In the genomic region with DNA sequence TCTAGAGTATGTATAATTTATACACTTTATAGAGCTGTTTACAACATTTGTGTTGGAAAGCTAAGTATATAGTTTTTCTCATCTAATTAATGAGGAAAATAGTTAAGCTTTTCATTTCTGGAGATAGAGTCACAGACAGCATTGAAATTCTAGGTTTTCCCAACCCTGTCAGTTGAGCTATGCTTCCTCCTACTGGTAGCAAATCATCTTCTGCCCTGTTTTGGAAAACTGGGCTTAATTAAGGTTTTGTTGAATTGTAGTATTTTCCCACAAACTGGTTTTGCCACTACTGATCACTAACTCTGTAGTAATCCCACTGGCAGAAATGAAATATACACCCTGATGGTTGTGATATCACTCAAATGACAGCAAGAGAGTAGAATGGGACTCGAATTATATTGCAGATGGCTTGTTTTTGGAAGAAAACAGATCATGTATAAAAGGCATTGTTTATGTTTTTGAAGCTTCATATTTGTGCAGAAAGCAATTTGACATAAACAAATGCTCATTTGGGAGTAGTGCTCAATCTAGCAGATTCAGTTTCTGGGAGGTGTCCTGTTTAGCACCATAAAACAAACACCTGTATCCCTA, we compare ENCODE assay signal across 9 cellular contexts. TPM values are rescaled to one million over a fixed set of nuclear protein-coding genes. Genes with fewer than 3 reads are reported as not detected.
DNase-seq lines count a peak whose midpoint lies in the region; ATAC-seq and TF ChIP-seq lines count a peak whose summit lies in the region.
"Had no signal": no experiment of that assay in that cellular context is flagged by ENCODE, and none has a peak within 500 bp of the region (broad histone marks: within the 10 kb centered on the region; RNA-seq: fewer than 3 reads in every experiment).

No MANE protein-coding gene starts in this region.

- H3K4me1 ChIP-seq in cardiac muscle cell (ENCODE audit: low read depth) (no peaks in the 10 kb centered on the region), ascending aorta (no peaks in the 10 kb centered on the region), uterus (no peaks in the 10 kb centered on the region)
- H3K4me1 ChIP-seq: SJSA1 had no signal

- no peaks in the 10 kb centered on the region for H3K9me3 ChIP-seq in cardiac muscle cell (ENCODE audit: low read depth)
- no peaks in the 10 kb centered on the region for H3K9me3 ChIP-seq in ascending aorta
- no peaks in the 10 kb centered on the region for H3K9me3 ChIP-seq in uterus
- H3K9me3 ChIP-seq: SJSA1 had no signal

- DNase-seq in cardiac muscle cell (ENCODE audit: low read depth in 1 of 2, low spot score in 1 of 2) = peak in 1 of 2 donors; percentile 61
- DNase-seq in left cardiac atrium = no peak
- DNase-seq in ascending aorta (ENCODE audit: low spot score in 2 of 2) = no peak
- peak; percentile 47 for DNase-seq in iris pigment epithelial cell (ENCODE audit: low read depth)
- DNase-seq in uterus = no peak
- no peak for DNase-seq in SW 1271 (lab: John Stamatoyannopoulos, UW)
- DNase-seq in NCI-H1092 (lab: John Stamatoyannopoulos, UW) = no peak

- no peak overlapping the region for H3K4me3 ChIP-seq in cardiac muscle cell
- no peak overlapping the region for H3K4me3 ChIP-seq in ascending aorta
- H3K4me3 ChIP-seq in uterus = peak overlapping the region in 1 of 2 donors; percentile 20
- H3K4me3 ChIP-seq: SJSA1 had no signal

- no peak overlapping the region for H3K27ac ChIP-seq in cardiac muscle cell
- H3K27ac ChIP-seq in ascending aorta = no peak overlapping the region
- peak overlapping the region; percentile 65 for H3K27ac ChIP-seq in uterus
- H3K27ac ChIP-seq: SJSA1 had no signal

- H3K36me3 ChIP-seq in cardiac muscle cell (peaks cover 68% of the 10 kb centered on the region), ascending aorta (peaks cover 35 to 65% of the 10 kb centered on the region in 2 donors), uterus (no peaks in the 10 kb centered on the region)
- H3K36me3 ChIP-seq: SJSA1 had no signal

- ATAC-seq in left cardiac atrium = no peak
- ATAC-seq in GM18517 (IDR thresholded peaks at IDR 0.05; ENCODE audit: unreplicated experiment) = no peak

- no peak for TF ChIP-seq POLR2A in uterus (IDR thresholded peaks at IDR 0.05)

- peak; percentile 71 for TF ChIP-seq CTCF in cardiac muscle cell (IDR thresholded peaks at IDR 0.05; ENCODE audit: low read depth, low read length)
- TF ChIP-seq CTCF in ascending aorta (IDR thresholded peaks at IDR 0.05) = peak in 2 of 3 experiments; percentile 26 to 47
- TF ChIP-seq CTCF in uterus (IDR thresholded peaks at IDR 0.05) = peak; percentile 51 to 70 (median 64)

- intact Hi-C loops in left cardiac atrium (cut with DNase I) = loop anchor here (5.0 to 10.0 kb wide), 2 partner anchors 158 to 335 kb away; no protein-coding TSS in a partner anchor
- intact Hi-C loops in ascending aorta (cut with DNase I) = no loop called here
- intact Hi-C loops in uterus (cut with DNase I; ENCODE audit: low total_unique reads) = no loop called here

- no peaks in the 10 kb centered on the region for H3K27me3 ChIP-seq in cardiac muscle cell
- H3K27me3 ChIP-seq in ascending aorta = no peaks in the 10 kb centered on the region
- H3K27me3 ChIP-seq in uterus = no peaks in the 10 kb centered on the region
- H3K27me3 ChIP-seq: SJSA1 had no signal

RNA-seq across cellular contexts. Expression of a gene that starts 46.6 kb away (rescaled TPM):
- total RNA-seq in cardiac muscle cell (not detected in 2 replicates), left cardiac atrium (1 to 10 TPM in 1 of 2 donors, under 1 TPM in 1; 0.68 to 1.6 TPM), ascending aorta (2.3 TPM), uterus (under 1 TPM in 3 of 4 donors, not detected in 1; 0.37 to 0.83 (median 0.59) TPM)
- polyA plus RNA-seq in cardiac muscle cell = not detected in 2 replicates
- total RNA-seq: SJSA1 had no signal

Comparison
In these comparisons a context has a peak if more than half of its experiments do, and no peak if none do; other contexts are left out.
1. H3K27ac ChIP-seq: peak in uterus (2 of 2); none in cardiac muscle cell (single experiment) and ascending aorta (0 of 2).
2. intact Hi-C loops: an anchor here in left cardiac atrium (5.0 to 10.0 kb wide); none called in ascending aorta and uterus.
3. Peak in every context shown above with its lines, with median percentiles within 50 percentile points of each other: CTCF ChIP-seq.